ENCODE assay signal across 11 cellular contexts in genomic region chr1:45954401-45954847, GRCh38.
DNase-seq lines count a peak whose midpoint lies in the region; ATAC-seq, FAIRE-seq and TF ChIP-seq lines count a peak whose summit lies in the region.
"Had no signal": no experiment of that assay in that cellular context is flagged by ENCODE, and none has a peak within 500 bp of the region (broad histone marks: within the 10 kb centered on the region; RNA-seq: fewer than 3 reads in every experiment).

No MANE protein-coding gene starts in this region.

- peak; percentile 89 for FAIRE-seq in kidney (lab: Jason Lieb, UNC)
- FAIRE-seq: A204.1 had no signal

- intact Hi-C loops in kidney (cut with DNase I): no loop called here

- H3K9ac ChIP-seq in kidney (ENCODE audit: low read length in 2 of 2): no peak overlapping the region

- H3K9me3 Mint-ChIP-seq in brain: peaks cover 0 to 3% (median 0%) of the 10 kb centered on the region in 5 experiments
- H3K9me3 Mint-ChIP-seq: activated naive CD4-positive, alpha-beta T cell treated with anti-CD3 and anti-CD28 coated beads, Interleukin-2, amount 50 U/mL, for 24 hours had no signal

- H3K36me3 ChIP-seq in kidney (ENCODE audit: control insufficient read depth in 1 of 2, insufficient read depth in 2 of 2, low read length in 2 of 2) (no peaks in the 10 kb centered on the region), thoracic aorta (no peaks in the 10 kb centered on the region)

- peaks cover 0 to 8% of the 10 kb centered on the region in 2 donors for H3K4me1 ChIP-seq in kidney (ENCODE audit: control insufficient read depth in 1 of 2, insufficient read depth in 1 of 2, low read depth in 1 of 2, low read length in 2 of 2)
- H3K4me1 ChIP-seq in thoracic aorta (ENCODE audit: control insufficient read depth in 1 of 2, low read depth in 2 of 2): peaks cover 17 to 19% of the 10 kb centered on the region in 2 donors

- H3K27ac ChIP-seq in kidney (ENCODE audit: low read depth in 2 of 2, low read length in 2 of 2): peak overlapping the region in 1 of 2 donors; percentile 84
- H3K27ac ChIP-seq in thoracic aorta: peak overlapping the region; percentile 28 to 62

- no peaks in the 10 kb centered on the region for H3K9me3 ChIP-seq in kidney (ENCODE audit: control insufficient read depth in 1 of 2, low read length in 2 of 2)
- H3K9me3 ChIP-seq in thoracic aorta: no peaks in the 10 kb centered on the region

- H3K4me3 ChIP-seq in kidney (ENCODE audit: low read length in 2 of 2) (peak overlapping the region in 1 of 2 donors; percentile 29), thoracic aorta (peak overlapping the region; percentile 32)

- H3K4me3 Mint-ChIP-seq in brain: peak overlapping the region in 3 of 5 experiments; percentile 17 to 50 (median 23)
- H3K4me3 Mint-ChIP-seq: activated naive CD4-positive, alpha-beta T cell treated with anti-CD3 and anti-CD28 coated beads, Interleukin-2, amount 50 U/mL, for 24 hours had no signal

- H3K27me3 Mint-ChIP-seq in brain: no peaks in the 10 kb centered on the region
- H3K27me3 Mint-ChIP-seq: activated naive CD4-positive, alpha-beta T cell treated with anti-CD3 and anti-CD28 coated beads, Interleukin-2, amount 50 U/mL, for 24 hours had no signal

- no peaks in the 10 kb centered on the region for H3K27me3 ChIP-seq in thoracic aorta (replicated peaks; ENCODE audit: insufficient read depth)

- peaks cover 5% of the 10 kb centered on the region for H3K36me3 Mint-ChIP-seq in brain
- H3K36me3 Mint-ChIP-seq: activated naive CD4-positive, alpha-beta T cell treated with anti-CD3 and anti-CD28 coated beads, Interleukin-2, amount 50 U/mL, for 24 hours had no signal

- H3K27ac Mint-ChIP-seq in brain: peak overlapping the region in 3 of 5 experiments; percentile 58 to 83 (median 70)
- H3K27ac Mint-ChIP-seq: activated naive CD4-positive, alpha-beta T cell treated with anti-CD3 and anti-CD28 coated beads, Interleukin-2, amount 50 U/mL, for 24 hours had no signal

- ATAC-seq in thoracic aorta (ENCODE audit: insufficient number of reproducible peaks, low FRiP score, low read depth): no peak
- ATAC-seq in GM19467 (IDR thresholded peaks at IDR 0.05; ENCODE audit: unreplicated experiment): no peak
- no peak for ATAC-seq in GM21423 (IDR thresholded peaks at IDR 0.05; ENCODE audit: unreplicated experiment)

- H3K4me1 Mint-ChIP-seq in brain: peaks cover 36% of the 10 kb centered on the region
- H3K4me1 Mint-ChIP-seq: activated naive CD4-positive, alpha-beta T cell treated with anti-CD3 and anti-CD28 coated beads, Interleukin-2, amount 50 U/mL, for 24 hours had no signal

- peak; percentile 0 for DNase-seq in NCI-H146 (lab: John Stamatoyannopoulos, UW)
- DNase-seq in NCI-H146 treated with DMSO at 0.1 percent for 48 hours (lab: John Stamatoyannopoulos, UW; ENCODE audit: unreplicated experiment): no peak
- DNase-seq in kidney: no peak
- no peak for DNase-seq in thoracic aorta (ENCODE audit: low spot score)
- DNase-seq in activated CD4-positive, CD25-positive, alpha-beta regulatory T cell treated with anti-CD3 and anti-CD28 coated beads, Interleukin-2, amount 50 U/mL, for 72 hours: no peak
- DNase-seq: NCI-H524 treated with DMSO at 0.1 percent for 48 hours had no signal

- TF ChIP-seq CTCF in brain (conservative IDR thresholded peaks at IDR 0.05): no peak
- no peak for TF ChIP-seq CTCF in kidney (IDR thresholded peaks at IDR 0.05; ENCODE audit: borderline replicate concordance, extremely low read depth, insufficient read depth)
- no peak for TF ChIP-seq CTCF in thoracic aorta (IDR thresholded peaks at IDR 0.05)
